In the genomic region with DNA sequence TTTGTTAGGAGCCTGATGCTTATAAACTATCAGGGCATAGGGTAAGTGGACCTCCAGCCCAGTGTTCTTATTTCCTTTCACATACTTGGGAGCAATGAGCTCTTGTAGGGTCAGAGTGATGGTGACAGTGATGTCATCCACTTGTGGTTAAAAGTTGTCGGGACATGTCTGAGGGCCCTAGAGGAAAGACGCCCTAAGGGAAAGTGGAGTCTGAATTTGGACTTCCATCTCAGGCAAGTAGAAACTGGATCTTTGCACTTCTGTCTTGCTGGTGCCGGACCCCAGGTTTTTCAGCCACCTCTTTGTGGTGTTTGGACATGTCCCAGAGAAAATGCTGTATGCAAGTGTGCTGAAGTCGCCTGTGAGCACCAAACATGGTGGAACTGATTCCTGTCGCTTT, we compare ENCODE assay signal across 16 cellular contexts.
DNase-seq lines count a peak whose midpoint lies in the region; ATAC-seq, FAIRE-seq and TF ChIP-seq lines count a peak whose summit lies in the region.
"Had no signal": no experiment of that assay in that cellular context is flagged by ENCODE, and none has a peak within 500 bp of the region (broad histone marks: within the 10 kb centered on the region; RNA-seq: fewer than 3 reads in every experiment).

No MANE protein-coding gene starts in this region.

- H2AFZ ChIP-seq in HepG2 (ENCODE audit: low read length): no peak overlapping the region

- H4K20me1 ChIP-seq in HepG2 (ENCODE audit: insufficient read depth, low read length): no peaks in the 10 kb centered on the region
- H4K20me1 ChIP-seq: BLaER1 had no signal

- TF ChIP-seq EP300 in HepG2 (IDR thresholded peaks at IDR 0.05; ENCODE audit: low read depth in 2 of 2, low read length in 2 of 2): no peak
- TF ChIP-seq EP300 in HepG2 (CRISPR knock-in tag; IDR thresholded peaks at IDR 0.05; ENCODE audit: borderline replicate concordance): no peak

- H3K4me2 ChIP-seq in HepG2 (ENCODE audit: low read depth, low read length) (no peak overlapping the region), mesendoderm (ENCODE audit: low read length) (no peak overlapping the region)
- H3K4me2 ChIP-seq: BLaER1 had no signal

- TF ChIP-seq RAD21 in HepG2 (CRISPR knock-in tag; IDR thresholded peaks at IDR 0.05): no peak

- H3K27ac ChIP-seq in HepG2 (ENCODE audit: extremely low read length, insufficient read depth, low read length) (no peak overlapping the region), right lobe of liver (no peak overlapping the region), epithelial cell of prostate (no peak overlapping the region), mesendoderm (ENCODE audit: low read depth, low read length) (no peak overlapping the region)
- H3K27ac ChIP-seq: BLaER1 had no signal

- no peaks in the 10 kb centered on the region for H3K4me1 ChIP-seq in HepG2 (ENCODE audit: insufficient read depth, low read length)
- no peaks in the 10 kb centered on the region for H3K4me1 ChIP-seq in right lobe of liver
- no peaks in the 10 kb centered on the region for H3K4me1 ChIP-seq in mesendoderm (ENCODE audit: control insufficient read depth, low read depth, low read length)
- H3K4me1 ChIP-seq: Caco-2 had no signal

- WGBS in HepG2 (ENCODE audit: low lambda C conversion rate): 11% methylated on average over 5 of the region's 5 CpGs
- WGBS in right lobe of liver (ENCODE audit: insufficient coverage, low coverage, low lambda C conversion rate, missing lambda C conversion rate): 43% methylated on average over 3 of the region's 5 CpGs
- no CpG with 5 or more reads among the region's 5 CpGs for WGBS in mesendoderm (ENCODE audit: extremely low coverage, insufficient coverage, low lambda C conversion rate)

- H3K4me3 ChIP-seq in HepG2 (replicated peaks in 1 of 3; ENCODE audit: insufficient read depth in 1 of 3, low read depth in 2 of 3, low read length in 3 of 3): no peak overlapping the region
- H3K4me3 ChIP-seq in right lobe of liver: no peak overlapping the region
- H3K4me3 ChIP-seq in mesendoderm (ENCODE audit: low read length): no peak overlapping the region
- H3K4me3 ChIP-seq: BLaER1 had no signal

- H3K79me2 ChIP-seq in HepG2 (ENCODE audit: insufficient read depth, low read length) (no peaks in the 10 kb centered on the region), mesendoderm (ENCODE audit: control insufficient read depth, insufficient read depth, low read length) (no peaks in the 10 kb centered on the region)

- POLR2A ChIA-PET in HepG2 (lab: Yijun Ruan, JAX): no interaction called here
- POLR2A ChIA-PET in naive thymus-derived CD8-positive, alpha-beta T cell (lab: Charles Lee): no interaction called here

- H2AK5ac ChIP-seq in mesendoderm (ENCODE audit: low read length): no peak overlapping the region

- H3K36me3 ChIP-seq in HepG2 (replicated peaks in 1 of 2; ENCODE audit: control insufficient read depth in 1 of 2, insufficient read depth in 2 of 2, low read length in 2 of 2) (no peaks in the 10 kb centered on the region), right lobe of liver (no peaks in the 10 kb centered on the region), mesendoderm (ENCODE audit: control insufficient read depth, insufficient read depth, low read length) (no peaks in the 10 kb centered on the region)
- H3K36me3 ChIP-seq: BLaER1 had no signal

- TF ChIP-seq CTCF in HepG2 (CRISPR knock-in tag; IDR thresholded peaks at IDR 0.05) (no peak), right lobe of liver (IDR thresholded peaks at IDR 0.05) (no peak)

- H2BK120ac ChIP-seq in mesendoderm (ENCODE audit: low read depth, low read length): no peak overlapping the region

- ATAC-seq in HepG2 (no peak), right lobe of liver (no peak)
- no peak for ATAC-seq in naive thymus-derived CD8-positive, alpha-beta T cell

- H3K4ac ChIP-seq in mesendoderm (ENCODE audit: low read depth, low read length): no peak overlapping the region

- no TSS peak for BruUV-seq in HepG2 (replicated peaks; lab: Mats Ljungman, UMichigan)

- CTCF ChIA-PET in HepG2 (lab: Yijun Ruan, JAX; ENCODE audit: low intra/inter-chr PET ratio, low total read pairs): no interaction called here

- H3K36me3 Mint-ChIP-seq in naive thymus-derived CD8-positive, alpha-beta T cell: peaks cover 0 to 6% (median 0%) of the 10 kb centered on the region in 3 donors
- H3K36me3 Mint-ChIP-seq: CD8-positive, alpha-beta memory T cell had no signal

- intact Hi-C loops in HepG2 (cut with micrococcal nuclease; ENCODE audit: unreplicated experiment): no loop called here
- intact Hi-C loops in right lobe of liver (cut with DNase I): no loop called here

- H3K27me3 ChIP-seq in HepG2 (ENCODE audit: control insufficient read depth in 1 of 2, insufficient read depth in 2 of 2, low read length in 2 of 2): no peaks in the 10 kb centered on the region
- no peaks in the 10 kb centered on the region for H3K27me3 ChIP-seq in right lobe of liver
- no peaks in the 10 kb centered on the region for H3K27me3 ChIP-seq in mesendoderm (ENCODE audit: insufficient read depth, low read length, poor library complexity)
- H3K27me3 ChIP-seq: BLaER1 had no signal

- DNase-seq in HepG2 (ENCODE audit: low spot score) (no peak), right lobe of liver (no peak), epithelial cell of prostate (ENCODE audit: low read depth, low spot score) (peak; percentile 36), mesendoderm (peak; percentile 5), G401 (ENCODE audit: low spot score) (no peak), superior temporal gyrus (ENCODE audit: extremely low spot score) (no peak)
- no peak for DNase-seq in naive thymus-derived CD8-positive, alpha-beta T cell
- DNase-seq: 8988T; AML-193; Caco-2; CD8-positive, alpha-beta memory T cell; DMS53; HCEC 1CT; HFFc6 had no signal

- in situ Hi-C loops in HepG2 (cut with HindIII; ENCODE audit: extremely low pct_ligation_motif_present, low pct_unique_long_range_greater_than_20kb): no loop called here
- in situ Hi-C loops in G401 (cut with HindIII; ENCODE audit: low sequenced_read_pairs): no loop called here

- no peak overlapping the region for H3K56ac ChIP-seq in mesendoderm (ENCODE audit: low read length)

- H3K4me3 Mint-ChIP-seq in naive thymus-derived CD8-positive, alpha-beta T cell: no peak overlapping the region
- H3K4me3 Mint-ChIP-seq: CD8-positive, alpha-beta memory T cell; HFFc6 had no signal

- peaks cover 0 to 19% (median 7%) of the 10 kb centered on the region in 9 donors for H3K9me3 Mint-ChIP-seq in naive thymus-derived CD8-positive, alpha-beta T cell

- H3K9me3 ChIP-seq in HepG2 (ENCODE audit: low read length) (peaks cover 94% of the 10 kb centered on the region), right lobe of liver (no peaks in the 10 kb centered on the region)
- H3K9me3 ChIP-seq: BLaER1, Caco-2 had no signal

- no peak overlapping the region for H3K18ac ChIP-seq in mesendoderm (ENCODE audit: low read length)

- H3K27ac Mint-ChIP-seq in naive thymus-derived CD8-positive, alpha-beta T cell: no peak overlapping the region
- H3K27ac Mint-ChIP-seq: CD8-positive, alpha-beta memory T cell; HFFc6 had no signal

- H4K8ac ChIP-seq in mesendoderm (ENCODE audit: low read depth, low read length): no peak overlapping the region

- H3K27me3 Mint-ChIP-seq in naive thymus-derived CD8-positive, alpha-beta T cell: peaks cover 0 to 4% (median 0%) of the 10 kb centered on the region in 5 donors
- H3K27me3 Mint-ChIP-seq: CD8-positive, alpha-beta memory T cell had no signal

- no peak for FAIRE-seq in HepG2 (lab: Jason Lieb, UNC)
- FAIRE-seq: HTR-8/SVneo had no signal

- TF ChIP-seq POLR2A in HepG2 (IDR thresholded peaks at IDR 0.05; ENCODE audit: insufficient read depth in 1 of 2, low read depth in 2 of 2, low read length in 2 of 2) (no peak), right lobe of liver (IDR thresholded peaks at IDR 0.05) (no peak)

- no peak overlapping the region for H3K23ac ChIP-seq in mesendoderm (ENCODE audit: low read length)

- H3K4me1 Mint-ChIP-seq in naive thymus-derived CD8-positive, alpha-beta T cell: no peaks in the 10 kb centered on the region
- H3K4me1 Mint-ChIP-seq: CD8-positive, alpha-beta memory T cell had no signal

- no peaks in the 10 kb centered on the region for H3K79me1 ChIP-seq in mesendoderm (ENCODE audit: low read length)

- no peak overlapping the region for H4K5ac ChIP-seq in mesendoderm (ENCODE audit: low read length)

- H2BK15ac ChIP-seq in mesendoderm (replicated peaks; ENCODE audit: low read depth): no peak overlapping the region

- no peak overlapping the region for H2BK5ac ChIP-seq in mesendoderm (ENCODE audit: low read length)

- H3K9ac ChIP-seq in HepG2 (ENCODE audit: insufficient read depth, low read depth, low read length): no peak overlapping the region
- no peak overlapping the region for H3K9ac ChIP-seq in mesendoderm (ENCODE audit: low read length)
- H3K9ac ChIP-seq: BLaER1 had no signal

TF ChIP-seq in HepG2, 621 proteins besides CTCF, POLR2A, EP300 and RAD21:
- TF ChIP-seq ATF7 (IDR thresholded peaks at IDR 0.05) (peak; percentile 38; the same call in 1 of the 2 replicates), ATF7 (CRISPR knock-in tag; IDR thresholded peaks at IDR 0.05) (no peak), CBFB (CRISPR knock-in tag; IDR thresholded peaks at IDR 0.05) (no peak), ZNF430 (CRISPR knock-in tag; IDR thresholded peaks at IDR 0.05) (no peak)

Comparison
In these comparisons a context has a peak if more than half of its experiments do, and no peak if none do; other contexts are left out.
1. DNase-seq: peak in epithelial cell of prostate (single experiment) and mesendoderm (single experiment); none in HepG2 (single experiment), right lobe of liver (0 of 3), G401 (single experiment), naive thymus-derived CD8-positive, alpha-beta T cell (0 of 10) and superior temporal gyrus (single experiment).